8 cellular contexts compared by ENCODE assay signal in genomic region chr6:44004625-44005506, GRCh38.
A peak's percentile ranks its signal among the peaks of the same experiment; 100 is the strongest.
DNase-seq lines count a peak whose midpoint lies in the region; ATAC-seq and TF ChIP-seq lines count a peak whose summit lies in the region.
"Had no signal": no experiment of that assay in that cellular context is flagged by ENCODE, and none has a peak within 500 bp of the region (broad histone marks: within the 10 kb centered on the region; RNA-seq: fewer than 3 reads in every experiment).

No MANE protein-coding gene starts in this region.

- H3K36me3 ChIP-seq in brain microvascular endothelial cell (replicated peaks), result no peaks in the 10 kb centered on the region

- no peak for ATAC-seq in HG03457 (IDR thresholded peaks at IDR 0.05; ENCODE audit: unreplicated experiment)

- H3K4me3 Mint-ChIP-seq in neural crest cell, result no peak overlapping the region

- in situ Hi-C loops in brain microvascular endothelial cell (cut with HindIII; ENCODE audit: low pct_ligation_motif_present, low sequenced_read_pairs), result no loop called here

- no peaks in the 10 kb centered on the region for H3K36me3 Mint-ChIP-seq in neural crest cell (ENCODE audit: low read depth)

- intact Hi-C loops in posterior vena cava (cut with DNase I), result loop anchor here (5.0 kb wide), 3 partner anchors 52 to 377 kb away; no protein-coding TSS in a partner anchor

- peaks cover 20% of the 10 kb centered on the region for H3K4me1 Mint-ChIP-seq in neural crest cell

- H3K27me3 ChIP-seq in brain microvascular endothelial cell (replicated peaks), result no peaks in the 10 kb centered on the region

- no peak overlapping the region for H3K4me3 ChIP-seq in brain microvascular endothelial cell (ENCODE audit: low read depth, low read length)

- no peak overlapping the region for H3K27ac ChIP-seq in brain microvascular endothelial cell

- no peaks in the 10 kb centered on the region for H3K9me3 Mint-ChIP-seq in neural crest cell

- H3K27ac Mint-ChIP-seq in neural crest cell (ENCODE audit: unreplicated experiment), result no peak overlapping the region

- DNase-seq in GM03348 (ENCODE audit: low spot score) (peak; percentile 37), LHCN-M2 (ENCODE audit: low read depth) (peak; percentile 81), brain microvascular endothelial cell (no peak), neural crest cell (ENCODE audit: low read depth, low spot score) (no peak), RKO (ENCODE audit: low spot score) (no peak), posterior vena cava (ENCODE audit: low spot score) (no peak)
- DNase-seq: retina had no signal

- peak; percentile 56 for TF ChIP-seq CTCF in brain microvascular endothelial cell (IDR thresholded peaks at IDR 0.05; ENCODE audit: low read depth, low read length, missing control alignments)
- TF ChIP-seq CTCF in neural crest cell (conservative IDR thresholded peaks at IDR 0.05), result peak; percentile 32

- peaks cover 60% of the 10 kb centered on the region for H3K27me3 Mint-ChIP-seq in neural crest cell (ENCODE audit: low read depth)

Comparison
In these comparisons a context has a peak if more than half of its experiments do, and no peak if none do; other contexts are left out.
1. DNase-seq: peak in GM03348 (single experiment) and LHCN-M2 (single experiment); none in brain microvascular endothelial cell (single experiment), neural crest cell (single experiment), RKO (single experiment) and posterior vena cava (single experiment).